In the genomic region with DNA sequence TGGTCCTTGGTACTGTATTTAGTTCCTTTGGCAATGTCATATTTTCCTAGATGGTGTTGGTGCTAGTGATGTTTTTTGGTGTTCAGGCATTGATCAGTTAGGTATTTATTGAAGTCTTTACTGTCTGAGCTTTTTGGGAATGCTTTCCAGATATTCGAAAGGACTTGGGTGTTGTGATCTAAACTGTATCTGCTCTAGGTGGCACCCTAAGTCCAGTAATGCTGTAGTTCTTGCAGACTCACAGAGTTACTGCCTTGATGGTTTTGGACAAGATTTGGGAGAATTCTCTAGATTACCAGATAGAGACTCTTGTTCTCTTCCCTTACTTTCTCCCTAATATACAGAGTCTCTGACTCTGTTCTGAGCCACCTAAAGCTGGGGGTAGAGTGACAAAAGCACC, we compare ENCODE assay signal across 11 cellular contexts.
DNase-seq lines count a peak whose midpoint lies in the region; TF ChIP-seq lines count a peak whose summit lies in the region.
"Had no signal": no experiment of that assay in that cellular context is flagged by ENCODE, and none has a peak within 500 bp of the region (broad histone marks: within the 10 kb centered on the region; RNA-seq: fewer than 3 reads in every experiment).

No MANE protein-coding gene starts in this region.

- peak; percentile 34 for TF ChIP-seq CTCF in MCF 10A (IDR thresholded peaks at IDR 0.05; ENCODE audit: unreplicated experiment)
- TF ChIP-seq CTCF in mammary epithelial cell (conservative IDR thresholded peaks at IDR 0.05 in 1 of 2, IDR thresholded peaks at IDR 0.05 in 1 of 2; ENCODE audit: extremely low read depth in 1 of 2, insufficient read depth in 1 of 2, low read depth in 1 of 2, low read length in 2 of 2): peak in 1 of 2 donors; percentile 38
- peak; percentile 29 for TF ChIP-seq CTCF in fibroblast of mammary gland (conservative IDR thresholded peaks at IDR 0.05; ENCODE audit: control insufficient read depth, insufficient read depth, low read depth, low read length)
- no peak for TF ChIP-seq CTCF in right atrium auricular region (IDR thresholded peaks at IDR 0.05)
- TF ChIP-seq CTCF in prostate gland (IDR thresholded peaks at IDR 0.05): no peak

- no peak overlapping the region for H2BK12ac ChIP-seq in trophoblast cell (ENCODE audit: low read length)

- no peak overlapping the region for H2AK5ac ChIP-seq in trophoblast cell (ENCODE audit: low read length)

- H3K4me2 ChIP-seq in mammary epithelial cell (ENCODE audit: insufficient read depth, low read depth, low read length) (no peak overlapping the region), trophoblast cell (ENCODE audit: low read length) (no peak overlapping the region)
- H3K4me2 ChIP-seq: BLaER1, KMS-11 had no signal

- WGBS in mammary epithelial cell (ENCODE audit: low coverage, missing lambda C conversion rate): 67% methylated on average over 1 of the region's 1 CpG
- WGBS in trophoblast cell (ENCODE audit: extremely low coverage, insufficient coverage, insufficient read length): no CpG with 5 or more reads among the region's 1 CpG
- WGBS in prostate gland: 95% methylated on average over 1 of the region's 1 CpG

- intact Hi-C loops in MCF 10A (cut with micrococcal nuclease): loop anchor here (1.0 to 10.0 kb wide), 6 partner anchors 147 to 1142 kb away; no protein-coding TSS in a partner anchor
- intact Hi-C loops in mammary epithelial cell (cut with micrococcal nuclease): loop anchor here (1.0 to 2.0 kb wide), 2 partner anchors 338 to 494 kb away; no protein-coding TSS in a partner anchor
- intact Hi-C loops in prostate gland (cut with DNase I): no loop called here

- no peaks in the 10 kb centered on the region for H3K79me2 ChIP-seq in mammary epithelial cell (ENCODE audit: insufficient read depth, low read length)
- H3K79me2 ChIP-seq in trophoblast cell (ENCODE audit: control insufficient read depth, insufficient read depth, low read length, poor library complexity): no peaks in the 10 kb centered on the region

- H3K4me1 ChIP-seq in mammary epithelial cell (ENCODE audit: insufficient read depth, low read length) (no peaks in the 10 kb centered on the region), right atrium auricular region (no peaks in the 10 kb centered on the region), trophoblast cell (ENCODE audit: control insufficient read depth in 1 of 2, insufficient read depth in 2 of 2, low read length in 2 of 2) (no peaks in the 10 kb centered on the region), prostate gland (replicated peaks) (no peaks in the 10 kb centered on the region)
- H3K4me1 ChIP-seq: BLaER1 had no signal

- H4K8ac ChIP-seq in trophoblast cell (ENCODE audit: low read depth, low read length): no peak overlapping the region

- H3K36me3 ChIP-seq in mammary epithelial cell (ENCODE audit: insufficient read depth, low read length): no peaks in the 10 kb centered on the region
- H3K36me3 ChIP-seq in right atrium auricular region: no peaks in the 10 kb centered on the region
- H3K36me3 ChIP-seq in trophoblast cell (ENCODE audit: control insufficient read depth in 1 of 2, insufficient read depth in 2 of 2, low read length in 2 of 2): no peaks in the 10 kb centered on the region
- no peaks in the 10 kb centered on the region for H3K36me3 ChIP-seq in prostate gland
- H3K36me3 ChIP-seq: BLaER1 had no signal

- no peaks in the 10 kb centered on the region for H3K4me1 Mint-ChIP-seq in MCF 10A (ENCODE audit: insufficient read depth, unreplicated experiment)
- H3K4me1 Mint-ChIP-seq: central memory CD8-positive, alpha-beta T cell had no signal

- dilution Hi-C loops in mammary epithelial cell (cut with HindIII; ENCODE audit: low sequenced_read_pairs): no loop called here

- H2BK120ac ChIP-seq in trophoblast cell (ENCODE audit: insufficient read depth, low read length, poor library complexity): no peak overlapping the region

- in situ Hi-C loops in mammary epithelial cell (cut with MboI; ENCODE audit: low sequenced_read_pairs in 2 of 2): loop anchor here (25.0 kb wide), 2 partner anchors 501 to 901 kb away; no protein-coding TSS in a partner anchor

- H4K91ac ChIP-seq in trophoblast cell (ENCODE audit: low read depth, low read length): no peak overlapping the region

- H3K4ac ChIP-seq in trophoblast cell (ENCODE audit: low read depth, low read length): no peak overlapping the region

- no TSS peak for BruUV-seq in MCF 10A (replicated peaks; lab: Mats Ljungman, UMichigan)
- no TSS peak for BruUV-seq in mammary epithelial cell (replicated peaks; lab: Mats Ljungman, UMichigan)

- H3K27me3 ChIP-seq in mammary epithelial cell (ENCODE audit: insufficient read depth, low read length): no peaks in the 10 kb centered on the region
- no peaks in the 10 kb centered on the region for H3K27me3 ChIP-seq in right atrium auricular region
- no peaks in the 10 kb centered on the region for H3K27me3 ChIP-seq in trophoblast cell (ENCODE audit: insufficient read depth, low read length)
- no peaks in the 10 kb centered on the region for H3K27me3 ChIP-seq in prostate gland (replicated peaks; ENCODE audit: insufficient read depth)
- H3K27me3 ChIP-seq: BLaER1 had no signal

- POLR2A ChIA-PET in MCF 10A (lab: Yijun Ruan, JAX): interaction anchor here (0.6 kb wide), 1 partner anchor 1601 kb away, joined by 3 read pairs; no protein-coding TSS in a partner anchor

- H3K36me3 Mint-ChIP-seq in MCF 10A (ENCODE audit: insufficient read depth, unreplicated experiment): no peaks in the 10 kb centered on the region

- H3K27ac ChIP-seq in mammary epithelial cell (ENCODE audit: insufficient read depth, low read depth, low read length): no peak overlapping the region
- H3K27ac ChIP-seq in right atrium auricular region: no peak overlapping the region
- H3K27ac ChIP-seq in trophoblast cell (ENCODE audit: low read depth, low read length): no peak overlapping the region
- no peak overlapping the region for H3K27ac ChIP-seq in prostate gland
- H3K27ac ChIP-seq: BLaER1, KMS-11 had no signal

- H3K9ac ChIP-seq in mammary epithelial cell (ENCODE audit: insufficient read depth, low read length): no peak overlapping the region
- no peak overlapping the region for H3K9ac ChIP-seq in trophoblast cell (ENCODE audit: low read length)
- H3K9ac ChIP-seq: BLaER1, KMS-11 had no signal

- no peak overlapping the region for H3K4me3 Mint-ChIP-seq in MCF 10A (ENCODE audit: unreplicated experiment)
- H3K4me3 Mint-ChIP-seq: central memory CD8-positive, alpha-beta T cell had no signal

- H3K9me3 Mint-ChIP-seq in MCF 10A (ENCODE audit: unreplicated experiment): no peaks in the 10 kb centered on the region

- CTCF ChIA-PET in MCF 10A (lab: Yijun Ruan, JAX): interaction anchor here (0.6 to 4.1 kb wide), 35 partner anchors 9 to 1627 kb away, joined by 3 to 70 read pairs (median 3); a partner anchor contains a TSS
- CTCF ChIA-PET in mammary epithelial cell (lab: Charles Lee; ENCODE audit: low non-redundant PET): no interaction called here

- H3K9me3 ChIP-seq in mammary epithelial cell (replicated peaks; ENCODE audit: insufficient read depth, low read length) (no peaks in the 10 kb centered on the region), right atrium auricular region (no peaks in the 10 kb centered on the region), trophoblast cell (ENCODE audit: insufficient read depth, low read depth, low read length) (no peaks in the 10 kb centered on the region), prostate gland (no peaks in the 10 kb centered on the region)

- no peak for TF ChIP-seq POLR2A in prostate gland (IDR thresholded peaks at IDR 0.05)

- no peak overlapping the region for H3K23ac ChIP-seq in trophoblast cell (ENCODE audit: low read length)

- no peak overlapping the region for H2AFZ ChIP-seq in mammary epithelial cell (ENCODE audit: low read depth, low read length)
- H2AFZ ChIP-seq in trophoblast cell (ENCODE audit: insufficient read depth, low read length, poor library complexity): no peak overlapping the region

- no peak overlapping the region for H3K4me3 ChIP-seq in mammary epithelial cell (replicated peaks in 1 of 3; ENCODE audit: insufficient read depth in 1 of 3, low read depth in 2 of 3, low read length in 3 of 3)
- no peak overlapping the region for H3K4me3 ChIP-seq in fibroblast of mammary gland (ENCODE audit: control insufficient read depth, low read depth, low read length)
- no peak overlapping the region for H3K4me3 ChIP-seq in right atrium auricular region
- no peak overlapping the region for H3K4me3 ChIP-seq in trophoblast cell (ENCODE audit: low read depth, low read length)
- no peak overlapping the region for H3K4me3 ChIP-seq in prostate gland
- H3K4me3 ChIP-seq: BLaER1 had no signal

- no peaks in the 10 kb centered on the region for H3K79me1 ChIP-seq in trophoblast cell (ENCODE audit: low read length)

- DNase-seq in MCF 10A (ENCODE audit: unreplicated experiment) (peak; percentile 37), mammary epithelial cell (no peak), RKO (ENCODE audit: low spot score) (peak; percentile 60), fibroblast of mammary gland (ENCODE audit: low read depth) (peak; percentile 61), NK-92 (lab: John Stamatoyannopoulos, UW; ENCODE audit: unreplicated experiment) (no peak), right atrium auricular region (ENCODE audit: low spot score) (no peak), trophoblast cell (no peak), prostate gland (ENCODE audit: low spot score) (no peak)

- no peak overlapping the region for H3K14ac ChIP-seq in trophoblast cell (ENCODE audit: low read length)

- no peaks in the 10 kb centered on the region for H4K20me1 ChIP-seq in mammary epithelial cell (ENCODE audit: insufficient read depth, low read length)
- H4K20me1 ChIP-seq: BLaER1 had no signal

- no peak overlapping the region for H3K18ac ChIP-seq in trophoblast cell (ENCODE audit: low read length)

- no peak overlapping the region for H3K27ac Mint-ChIP-seq in MCF 10A (ENCODE audit: low read depth, unreplicated experiment)

- H4K12ac ChIP-seq in trophoblast cell (ENCODE audit: low read depth, low read length): no peak overlapping the region

- H2BK5ac ChIP-seq in trophoblast cell (ENCODE audit: low read depth, low read length, poor library complexity): no peak overlapping the region

- no peaks in the 10 kb centered on the region for H3K27me3 Mint-ChIP-seq in MCF 10A (ENCODE audit: insufficient read depth, unreplicated experiment)
- H3K27me3 Mint-ChIP-seq: central memory CD8-positive, alpha-beta T cell had no signal

Comparison
In these comparisons a context has a peak if more than half of its experiments do, and no peak if none do; other contexts are left out.
1. DNase-seq: peak in MCF 10A (single experiment), RKO (single experiment) and fibroblast of mammary gland (single experiment); none in mammary epithelial cell (single experiment), NK-92 (single experiment), right atrium auricular region (single experiment), trophoblast cell (0 of 2) and prostate gland (single experiment).
2. CTCF ChIP-seq: peak in MCF 10A (single experiment) and fibroblast of mammary gland (single experiment); none in right atrium auricular region (0 of 2) and prostate gland (0 of 4).